18 cellular contexts compared by ENCODE assay signal in genomic region chr2:218039171-218039570, GRCh38. TPM values are rescaled to one million over a fixed set of nuclear protein-coding genes. Genes with fewer than 3 reads are reported as not detected.
DNase-seq lines count a peak whose midpoint lies in the region; ATAC-seq and TF ChIP-seq lines count a peak whose summit lies in the region.
"Had no signal": no experiment of that assay in that cellular context is flagged by ENCODE, and none has a peak within 500 bp of the region (broad histone marks: within the 10 kb centered on the region; RNA-seq: fewer than 3 reads in every experiment).

No MANE protein-coding gene starts in this region.

- ATAC-seq in GM21737 (IDR thresholded peaks at IDR 0.05; ENCODE audit: unreplicated experiment), result no peak
- ATAC-seq in HG02763 (IDR thresholded peaks at IDR 0.05; ENCODE audit: unreplicated experiment), result no peak
- ATAC-seq: activated CD4-positive, alpha-beta T cell treated with anti-CD3 and anti-CD28 coated beads for 36 hours had no signal

- peak; percentile 57 for DNase-seq in Caki2 (ENCODE audit: low read depth)
- DNase-seq in HCEC 1CT, result peak; percentile 5
- peak; percentile 54 for DNase-seq in RWPE1 (ENCODE audit: low spot score)
- DNase-seq in epithelial cell of prostate (ENCODE audit: low read depth, low spot score), result peak; percentile 93
- DNase-seq in inferior parietal cortex (ENCODE audit: extremely low spot score), result no peak
- no peak for DNase-seq in GM10248 (ENCODE audit: extremely low spot score)
- DNase-seq: activated CD4-positive, alpha-beta T cell treated with anti-CD3 and anti-CD28 coated beads for 36 hours; AML-193; kidney; NCI-H1436 treated with DMSO at 0.1 percent for 48 hours; NCI-H226; NK-92 treated with Interleukin-12 subunit alpha and Interleukin-12 subunit beta, amount 100 ng/mL, for 24 hours; SHP77 treated with DMSO at 0.1 percent for 48 hours; tibial artery had no signal

- no peak for TF ChIP-seq CTCF in RWPE1 (conservative IDR thresholded peaks at IDR 0.05; ENCODE audit: low read depth)
- no peak for TF ChIP-seq CTCF in GM10248 (IDR thresholded peaks at IDR 0.05; ENCODE audit: control extremely low read depth, extremely low read depth, low read depth, missing control alignments)

- CTCF ChIA-PET in RWPE1 (lab: Yijun Ruan, JAX), result interaction anchor here (0.7 to 0.8 kb wide), 2 partner anchors 14 to 254 kb away, joined by 4 to 5 read pairs; no protein-coding TSS in a partner anchor
- CTCF ChIA-PET in GM10248 (lab: Yijun Ruan, JAX), result interaction anchor here (0.9 to 3.0 kb wide), 5 partner anchors 18 to 253 kb away, joined by 3 to 16 read pairs (median 3); no protein-coding TSS in a partner anchor

- H3K27ac ChIP-seq in RWPE1 (no peak overlapping the region), epithelial cell of prostate (no peak overlapping the region)
- H3K27ac ChIP-seq: tibial artery had no signal

- in situ Hi-C loops in Caki2 (cut with HindIII; ENCODE audit: low pct_unique_long_range_greater_than_20kb, low sequenced_read_pairs), result no loop called here

- POLR2A ChIA-PET in RWPE1 (lab: Yijun Ruan, JAX; ENCODE audit: low non-redundant PET) (no interaction called here), GM10248 (lab: Yijun Ruan, JAX) (no interaction called here)

RNA-seq across cellular contexts. Expression of gene RUFY4, which starts 29.9 kb away (rescaled TPM):
- total RNA-seq in Caki2 (2014; rRNA removed; shearing (Covaris generic); ENCODE audit: low replicate concordance), result not detected in 2 replicates
- total RNA-seq: cardiac septum, mesothelial cell of epicardium had no signal

RNA-seq across cellular contexts. Expression of gene TNS1, which starts 36.4 kb away (rescaled TPM):
- total RNA-seq in Caki2 (2014; rRNA removed; shearing (Covaris generic); ENCODE audit: low replicate concordance), result 0.61 and 0.68 TPM in 2 replicates

Comparison
In these comparisons a context has a peak if more than half of its experiments do, and no peak if none do; other contexts are left out.
1. DNase-seq: peak in Caki2 (single experiment), HCEC 1CT (single experiment), RWPE1 (single experiment) and epithelial cell of prostate (single experiment); none in inferior parietal cortex (single experiment) and GM10248 (single experiment).